21 cellular contexts compared by ENCODE assay signal in the genomic region with DNA sequence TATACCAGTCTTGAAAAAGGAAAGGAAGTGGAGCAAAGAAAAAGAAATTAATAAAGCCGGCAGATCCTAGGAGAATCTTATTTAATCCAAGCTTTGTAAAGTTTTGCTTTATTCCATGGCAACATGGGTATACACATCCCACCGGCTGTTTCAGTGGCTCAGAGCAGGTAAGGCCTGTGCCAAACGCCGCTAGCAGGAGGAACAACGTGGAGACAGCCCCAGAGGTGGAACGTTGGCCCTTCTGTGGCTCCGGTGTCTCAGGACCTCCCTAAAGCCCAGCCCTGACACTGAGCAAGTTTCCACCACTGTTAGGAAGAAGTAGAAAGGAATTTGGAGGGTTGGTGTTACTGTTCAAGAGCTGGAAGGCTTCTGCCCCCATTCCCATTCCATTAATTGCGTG. TPM values are rescaled to one million over a fixed set of nuclear protein-coding genes. Genes with fewer than 3 reads are reported as not detected.
DNase-seq lines count a peak whose midpoint lies in the region; ATAC-seq, FAIRE-seq and TF ChIP-seq lines count a peak whose summit lies in the region.
"Had no signal": no experiment of that assay in that cellular context is flagged by ENCODE, and none has a peak within 500 bp of the region (broad histone marks: within the 10 kb centered on the region; RNA-seq: fewer than 3 reads in every experiment).

No MANE protein-coding gene starts in this region.

- WGBS in IMR-90 (ENCODE audit: extremely low coverage in 2 of 2, insufficient read length in 1 of 2), 2 experiments: no CpG with 5 or more reads among the region's 8 CpGs
- WGBS in right lobe of liver (ENCODE audit: insufficient coverage, low coverage, low lambda C conversion rate, missing lambda C conversion rate): 66% methylated on average over 8 of the region's 8 CpGs

- H3K4me1 ChIP-seq in IMR-90 (ENCODE audit: control insufficient read depth, insufficient read depth, low read length) (peaks cover 41% of the 10 kb centered on the region), right lobe of liver (peaks cover 0 to 73% (median 25%) of the 10 kb centered on the region in 4 donors), stomach smooth muscle (ENCODE audit: control insufficient read depth, insufficient read depth, low read length) (peaks cover 51% of the 10 kb centered on the region)

- TF ChIP-seq POLR2A in IMR-90 (IDR thresholded peaks at IDR 0.05; ENCODE audit: low read depth, low read length) (no peak), right lobe of liver (IDR thresholded peaks at IDR 0.05) (no peak)

- H4K8ac ChIP-seq in IMR-90 (ENCODE audit: low read depth in 2 of 2, low read length in 2 of 2): 0 out of 4 replicates have a peak overlapping the region, but pooled peaks of 1 of the 2 experiments have one; percentile 15

- no peak for ATAC-seq in IMR-90 (ENCODE audit: low read depth)
- ATAC-seq in right lobe of liver: no peak
- ATAC-seq in GM21825 (IDR thresholded peaks at IDR 0.05; ENCODE audit: unreplicated experiment): no peak
- ATAC-seq: pancreas had no signal

- H3K36me3 ChIP-seq in IMR-90 (ENCODE audit: control insufficient read depth, insufficient read depth, low read length) (peaks cover 14% of the 10 kb centered on the region), right lobe of liver (no peaks in the 10 kb centered on the region), stomach smooth muscle (ENCODE audit: control insufficient read depth in 2 of 2, insufficient read depth in 2 of 2, low read length in 2 of 2) (no peaks in the 10 kb centered on the region)
- H3K36me3 ChIP-seq: pancreas, upper lobe of left lung had no signal

- peak overlapping the region; percentile 70 for H2AK5ac ChIP-seq in IMR-90 (ENCODE audit: low read depth, low read length)

- peaks cover 38% of the 10 kb centered on the region for H3K9me1 ChIP-seq in IMR-90 (ENCODE audit: insufficient read depth, low read length)

- H3K23ac ChIP-seq in IMR-90 (ENCODE audit: low read depth, low read length): no peak overlapping the region

- H3K14ac ChIP-seq in IMR-90 (replicated peaks; ENCODE audit: low read depth, low read length): no peak overlapping the region; the same call in 1 of the 2 replicates

- no peak for TF ChIP-seq RAD21 in IMR-90 (IDR thresholded peaks at IDR 0.05; ENCODE audit: low read length)

- dilution Hi-C loops in IMR-90 (cut with HindIII; ENCODE audit: low sequenced_read_pairs, unreplicated experiment): no loop called here

- H3K4me3 ChIP-seq in IMR-90 (ENCODE audit: insufficient read depth, low read depth, low read length): no peak overlapping the region
- H3K4me3 ChIP-seq in right lobe of liver: no peak overlapping the region
- H3K4me3 ChIP-seq in stomach smooth muscle (ENCODE audit: low read length in 2 of 2): peak overlapping the region in 1 of 2 donors; percentile 4
- H3K4me3 ChIP-seq: coronary artery, MG63, pancreas, upper lobe of left lung had no signal

- 0 out of 2 replicates have a peak overlapping the region, but pooled peaks have one; percentile 34 for H4K5ac ChIP-seq in IMR-90 (ENCODE audit: low read depth, low read length)

- H4K91ac ChIP-seq in IMR-90 (ENCODE audit: insufficient read depth, low read depth, low read length): no peak overlapping the region

- DNase-seq in IMR-90 (no peak), caudate nucleus (lab: John Stamatoyannopoulos, UW) (no peak), right lobe of liver (no peak), urothelium cell line (ENCODE audit: low spot score) (no peak), NCI-H1048 (lab: John Stamatoyannopoulos, UW) (no peak)
- DNase-seq in stimulated activated CD4-positive, alpha-beta T cell treated with anti-CD3 and anti-CD28 coated beads, Interleukin-4, amount 100 ng/mL, for 24 hours: no peak
- DNase-seq: activated CD4-positive, alpha-beta T cell treated with anti-CD3 and anti-CD28 coated beads, Interleukin-2, amount 10 ng/mL, durations not matched to agents 24 days and 14 days; activated naive CD4-positive, alpha-beta T cell; anterior cingulate cortex; H7; MG63; NCI-H2227 treated with DMSO at 0.1 percent for 48 hours; pancreas; RPMI8226; SW 1271; upper lobe of left lung had no signal

- no peak overlapping the region for H3K27ac ChIP-seq in IMR-90 (ENCODE audit: insufficient read depth, low read length)
- H3K27ac ChIP-seq in caudate nucleus (ENCODE audit: low read depth, low read length): peak overlapping the region; percentile 84
- peak overlapping the region in 2 of 3 donors; percentile 71 to 83 for H3K27ac ChIP-seq in right lobe of liver
- peak overlapping the region; percentile 78 for H3K27ac ChIP-seq in stomach smooth muscle (ENCODE audit: low read length)

- in situ Hi-C loops in IMR-90 (cut with MboI; ENCODE audit: low sequenced_read_pairs): no loop called here

- no peak overlapping the region for H3K4me2 ChIP-seq in IMR-90 (ENCODE audit: low read depth, low read length)

- no peak for TF ChIP-seq CTCF in IMR-90 (conservative IDR thresholded peaks at IDR 0.05; ENCODE audit: low read depth, low read length)
- no peak for TF ChIP-seq CTCF in right lobe of liver (IDR thresholded peaks at IDR 0.05)

- H2BK120ac ChIP-seq in IMR-90 (ENCODE audit: low read depth, low read length): peak overlapping the region; percentile 46

- H2BK15ac ChIP-seq in IMR-90 (ENCODE audit: low read depth, low read length): no peak overlapping the region; the same call in 2 of the 3 replicates

- POLR2A ChIA-PET in IMR-90 (lab: Charles Lee; ENCODE audit: unreplicated experiment): no interaction called here

- H4K20me1 ChIP-seq in IMR-90 (ENCODE audit: insufficient read depth, low read length): peaks cover 4% of the 10 kb centered on the region

- BruUV-seq in IMR-90 (replicated peaks; lab: Mats Ljungman, UMichigan): no TSS peak

- H3K18ac ChIP-seq in IMR-90 (ENCODE audit: low read depth, low read length): peak overlapping the region; percentile 18; the same call in 1 of the 2 replicates

- intact Hi-C loops in IMR-90 (cut with micrococcal nuclease) (no loop called here), right lobe of liver (cut with DNase I) (no loop called here)

- peak overlapping the region; percentile 53 for H2BK5ac ChIP-seq in IMR-90 (ENCODE audit: low read depth, low read length, poor library complexity, severe bottlenecking)

- H2AFZ ChIP-seq in IMR-90 (replicated peaks; ENCODE audit: low read length, poor library complexity): peak overlapping the region; percentile 34

- H2AK9ac ChIP-seq in IMR-90 (replicated peaks; ENCODE audit: low read depth, low read length, poor library complexity): no peak overlapping the region

- peaks cover 31 to 87% of the 10 kb centered on the region in 2 experiments for H3K79me1 ChIP-seq in IMR-90 (ENCODE audit: low read depth in 1 of 2, low read length in 2 of 2)

- no peak overlapping the region for H3K56ac ChIP-seq in IMR-90 (ENCODE audit: extremely low read depth, insufficient read depth, low read length)

- H3K4ac ChIP-seq in IMR-90 (ENCODE audit: low read depth, low read length): peak overlapping the region; percentile 40; the same call in 1 of the 2 replicates

- H3K9me3 ChIP-seq in IMR-90 (ENCODE audit: control insufficient read depth, insufficient read depth, low read length): no peaks in the 10 kb centered on the region
- no peaks in the 10 kb centered on the region for H3K9me3 ChIP-seq in right lobe of liver
- no peaks in the 10 kb centered on the region for H3K9me3 ChIP-seq in stomach smooth muscle (ENCODE audit: control insufficient read depth in 2 of 2, low read length in 2 of 2)
- H3K9me3 ChIP-seq: MG63, pancreas, upper lobe of left lung had no signal

- CTCF ChIA-PET in IMR-90 (lab: Yijun Ruan, JAX): interaction anchor here (0.6 kb wide), 1 partner anchor 271 kb away, joined by 4 read pairs; no protein-coding TSS in a partner anchor

- H3K27me3 ChIP-seq in IMR-90 (ENCODE audit: control insufficient read depth, insufficient read depth, low read length) (no peaks in the 10 kb centered on the region), right lobe of liver (no peaks in the 10 kb centered on the region), stomach smooth muscle (ENCODE audit: control insufficient read depth in 1 of 2, insufficient read depth in 2 of 2, low read length in 2 of 2) (no peaks in the 10 kb centered on the region)
- H3K27me3 ChIP-seq: MG63, pancreas, upper lobe of left lung had no signal

- H3K9ac ChIP-seq in IMR-90 (ENCODE audit: low read depth, low read length) (no peak overlapping the region), stomach smooth muscle (ENCODE audit: low read length in 2 of 2) (no peak overlapping the region)

- FAIRE-seq in urothelium cell line (lab: Jason Lieb, UNC): no peak
- FAIRE-seq: frontal cortex, GM18507, pancreas had no signal

- no peak overlapping the region for H2BK20ac ChIP-seq in IMR-90 (ENCODE audit: low read depth, low read length)

TF ChIP-seq in IMR-90, 13 proteins besides CTCF, POLR2A, EP300 and RAD21 (continues in another document):
- TF ChIP-seq RCOR1 (IDR thresholded peaks at IDR 0.05; ENCODE audit: insufficient replicate concordance, low read length): no peak
- TF ChIP-seq FOS (IDR thresholded peaks at IDR 0.05; ENCODE audit: low read depth, low read length): no peak
- TF ChIP-seq, protein P1, sequence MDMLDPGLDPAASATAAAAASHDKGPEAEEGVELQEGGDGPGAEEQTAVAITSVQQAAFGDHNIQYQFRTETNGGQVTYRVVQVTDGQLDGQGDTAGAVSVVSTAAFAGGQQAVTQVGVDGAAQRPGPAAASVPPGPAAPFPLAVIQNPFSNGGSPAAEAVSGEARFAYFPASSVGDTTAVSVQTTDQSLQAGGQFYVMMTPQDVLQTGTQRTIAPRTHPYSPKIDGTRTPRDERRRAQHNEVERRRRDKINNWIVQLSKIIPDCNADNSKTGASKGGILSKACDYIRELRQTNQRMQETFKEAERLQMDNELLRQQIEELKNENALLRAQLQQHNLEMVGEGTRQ (IDR thresholded peaks at IDR 0.05; ENCODE audit: low read depth, low read length): no peak
- TF ChIP-seq CEBPB (IDR thresholded peaks at IDR 0.05; ENCODE audit: low read depth, low read length): no peak
- no peak for TF ChIP-seq MAFK (IDR thresholded peaks at IDR 0.05; ENCODE audit: low read depth, low read length)
- no peak for TF ChIP-seq CHD1 (IDR thresholded peaks at IDR 0.05; ENCODE audit: low read depth, low read length)
- TF ChIP-seq BHLHE40 (IDR thresholded peaks at IDR 0.05; ENCODE audit: low read depth, low read length): no peak

RNA-seq across cellular contexts. Expression of a gene that starts 52.0 kb away (rescaled TPM):
- total RNA-seq in IMR-90 (2012; rRNA removed): 60.4 and 63.9 TPM in 2 replicates
- 36.9 and 37.8 TPM in 2 replicates for polyA plus RNA-seq in IMR-90 (2012; rRNA removed)
- 24.8 and 27.5 TPM in 2 replicates for polyA plus RNA-seq in IMR-90 (2012; cell fraction: cytosol; rRNA removed)
- polyA plus RNA-seq in IMR-90 (2012; cell fraction: nucleus; rRNA removed; ENCODE audit: low replicate concordance): 66.1 and 93.0 TPM in 2 replicates
- total RNA-seq in right lobe of liver: 100 to 1,000 TPM in 1 of 6 experiments, 10 to 100 TPM in 5; 59.3 to 127 (median 93.7) TPM
- total RNA-seq: activated CD4-positive, alpha-beta T cell treated with anti-CD3 and anti-CD28 coated beads, Interleukin-2, amount 10 ng/mL, durations not matched to agents 24 days and 14 days had no signal
